17 cellular contexts compared by ENCODE assay signal in genomic region chr6:150112233-150112632, GRCh38. TPM values are rescaled to one million over a fixed set of nuclear protein-coding genes. Genes with fewer than 3 reads are reported as not detected.
A peak's percentile ranks its signal among the peaks of the same experiment; 100 is the strongest.
DNase-seq lines count a peak whose midpoint lies in the region; ATAC-seq lines count a peak whose summit lies in the region.
"Had no signal": no experiment of that assay in that cellular context is flagged by ENCODE, and none has a peak within 500 bp of the region (broad histone marks: within the 10 kb centered on the region; RNA-seq: fewer than 3 reads in every experiment).

No MANE protein-coding gene starts in this region.

- ATAC-seq in GM19397 (IDR thresholded peaks at IDR 0.05; ENCODE audit: unreplicated experiment) (no peak), HG02610 (IDR thresholded peaks at IDR 0.05; ENCODE audit: unreplicated experiment) (no peak)

- DNase-seq in RKO (ENCODE audit: low spot score) = peak; percentile 6
- DNase-seq in mesenteric fat pad (ENCODE audit: low spot score) = peak; percentile 75
- no peak for DNase-seq in DMS53 (lab: John Stamatoyannopoulos, UW)
- DNase-seq: 8988T; ACHN; BE2C; C1 segment of cervical spinal cord; CD4-positive, alpha-beta memory T cell; CD4-positive, CD25-positive, alpha-beta regulatory T cell; CD8-positive, alpha-beta memory T cell; COR-L47; DMS 273 treated with DMSO at 0.1 percent for 48 hours; DMS153; DMS79 treated with DMSO at 0.1 percent for 48 hours; GF-D8 had no signal

RNA-seq across cellular contexts. Expression of gene PPP1R14C, which starts 30.6 kb away (rescaled TPM):
- 0.26 TPM for total RNA-seq in mesenteric fat pad
- total RNA-seq: CD4-positive, alpha-beta memory T cell; CD4-positive, CD25-positive, alpha-beta regulatory T cell had no signal

RNA-seq across cellular contexts. Expression of gene ULBP3, which starts 43.3 kb away (rescaled TPM):
- 3.0 TPM for total RNA-seq in mesenteric fat pad
